13 cellular contexts compared by ENCODE assay signal in genomic region chr16:17367034-17367433, GRCh38.
DNase-seq lines count a peak whose midpoint lies in the region; ATAC-seq and TF ChIP-seq lines count a peak whose summit lies in the region.
"Had no signal": no experiment of that assay in that cellular context is flagged by ENCODE, and none has a peak within 500 bp of the region (broad histone marks: within the 10 kb centered on the region; RNA-seq: fewer than 3 reads in every experiment).

No MANE protein-coding gene starts in this region.

- H3F3A ChIP-seq in SU-DHL-6 (ENCODE audit: insufficient read depth) = peaks cover 35% of the 10 kb centered on the region

- peak overlapping the region; percentile 100 for H3K27ac Mint-ChIP-seq in activated naive CD4-positive, alpha-beta T cell treated with anti-CD3 and anti-CD28 coated beads, Interleukin-2, amount 10 ng/mL, durations not matched to agents 7 days and 5 days
- H3K27ac Mint-ChIP-seq in Calu3 (ENCODE audit: unreplicated experiment) = no peak overlapping the region

- H3K9me3 Mint-ChIP-seq in activated naive CD4-positive, alpha-beta T cell treated with anti-CD3 and anti-CD28 coated beads, Interleukin-2, amount 10 ng/mL, durations not matched to agents 7 days and 5 days = peaks cover 3% of the 10 kb centered on the region
- no peaks in the 10 kb centered on the region for H3K9me3 Mint-ChIP-seq in Calu3 (ENCODE audit: low read depth, unreplicated experiment)

- no peaks in the 10 kb centered on the region for H3K27me3 Mint-ChIP-seq in activated naive CD4-positive, alpha-beta T cell treated with anti-CD3 and anti-CD28 coated beads, Interleukin-2, amount 10 ng/mL, durations not matched to agents 7 days and 5 days
- H3K27me3 Mint-ChIP-seq in Calu3 (ENCODE audit: unreplicated experiment) = no peaks in the 10 kb centered on the region

- H4K20me1 ChIP-seq in SU-DHL-6 (ENCODE audit: low read depth, low read length) = no peaks in the 10 kb centered on the region

- DNase-seq in activated naive CD4-positive, alpha-beta T cell treated with anti-CD3 and anti-CD28 coated beads, Interleukin-2, amount 10 ng/mL, durations not matched to agents 7 days and 5 days = peak; percentile 35
- no peak for DNase-seq in activated naive CD4-positive, alpha-beta T cell treated with Interleukin-2 at 50 U/mL for 16 hours
- DNase-seq in germinal center (ENCODE audit: low spot score) (peak; percentile 34), upper lobe of right lung (no peak), Calu3 (no peak), COR-L47 (lab: John Stamatoyannopoulos, UW) (no peak), cerebellum (ENCODE audit: low spot score) (no peak)
- DNase-seq: EL, NCI-H1417, NCI-H524, nucleus accumbens had no signal

- no peak overlapping the region for H3K9ac ChIP-seq in SU-DHL-6 (ENCODE audit: low read length)

- H3K4me3 ChIP-seq in SU-DHL-6 (ENCODE audit: insufficient read depth, low read length, poor library complexity, severe bottlenecking) (no peak overlapping the region), upper lobe of right lung (no peak overlapping the region)
- H3K4me3 ChIP-seq: hepatocyte had no signal

- TF ChIP-seq CTCF in SU-DHL-6 (IDR thresholded peaks at IDR 0.05; ENCODE audit: insufficient read depth, low read length, poor library complexity, severe bottlenecking) = no peak
- TF ChIP-seq CTCF in upper lobe of right lung (IDR thresholded peaks at IDR 0.05) = no peak
- TF ChIP-seq CTCF in Calu3 (IDR thresholded peaks at IDR 0.05; ENCODE audit: unreplicated experiment) = no peak

- no peaks in the 10 kb centered on the region for H3K9me3 ChIP-seq in SU-DHL-6 (ENCODE audit: insufficient read depth, low read length)
- no peaks in the 10 kb centered on the region for H3K9me3 ChIP-seq in upper lobe of right lung

- no peaks in the 10 kb centered on the region for H3K36me3 ChIP-seq in SU-DHL-6 (ENCODE audit: low read length)
- no peaks in the 10 kb centered on the region for H3K36me3 ChIP-seq in upper lobe of right lung

- H3K27ac ChIP-seq in SU-DHL-6 (ENCODE audit: low read depth, low read length) = peak overlapping the region; percentile 94
- H3K27ac ChIP-seq in upper lobe of right lung = no peak overlapping the region
- H3K27ac ChIP-seq: hepatocyte had no signal

- H3K79me2 ChIP-seq in SU-DHL-6 (ENCODE audit: insufficient read depth, low read length) = peaks cover 25% of the 10 kb centered on the region

- no peak overlapping the region for H2AFZ ChIP-seq in SU-DHL-6 (ENCODE audit: low read depth, low read length, severe bottlenecking)
- H2AFZ ChIP-seq: hepatocyte had no signal

- peaks cover 57% of the 10 kb centered on the region for H3K4me1 ChIP-seq in upper lobe of right lung

- intact Hi-C loops in upper lobe of right lung (cut with DNase I) = no loop called here
- intact Hi-C loops in Calu3 (cut with micrococcal nuclease; ENCODE audit: unreplicated experiment) = loop anchor here (5.0 kb wide), 1 partner anchor 100 kb away; no protein-coding TSS in a partner anchor

- H3K36me3 Mint-ChIP-seq in activated naive CD4-positive, alpha-beta T cell treated with anti-CD3 and anti-CD28 coated beads, Interleukin-2, amount 10 ng/mL, durations not matched to agents 7 days and 5 days = peaks cover 52% of the 10 kb centered on the region
- peaks cover 8% of the 10 kb centered on the region for H3K36me3 Mint-ChIP-seq in Calu3 (ENCODE audit: insufficient read depth, unreplicated experiment)

- ATAC-seq in upper lobe of right lung = peak; percentile 36

- BruUV-seq in Calu3 (replicated peaks; lab: Mats Ljungman, UMichigan) = no TSS peak

- H3K27me3 ChIP-seq in SU-DHL-6 (ENCODE audit: low read length) = no peaks in the 10 kb centered on the region
- H3K27me3 ChIP-seq in upper lobe of right lung = no peaks in the 10 kb centered on the region
- H3K27me3 ChIP-seq: hepatocyte had no signal

- peaks cover 99% of the 10 kb centered on the region for H3K4me1 Mint-ChIP-seq in activated naive CD4-positive, alpha-beta T cell treated with anti-CD3 and anti-CD28 coated beads, Interleukin-2, amount 10 ng/mL, durations not matched to agents 7 days and 5 days
- H3K4me1 Mint-ChIP-seq in Calu3 (ENCODE audit: low read depth, unreplicated experiment) = peaks cover 29% of the 10 kb centered on the region

- H3K4me2 ChIP-seq in SU-DHL-6 (ENCODE audit: low read depth, low read length, poor library complexity, severe bottlenecking) = peak overlapping the region; percentile 65
- H3K4me2 ChIP-seq: hepatocyte had no signal

- H3K9me2 ChIP-seq in SU-DHL-6 (replicated peaks; ENCODE audit: insufficient read depth, low read length) = no peaks in the 10 kb centered on the region

- CTCF ChIA-PET in activated naive CD4-positive, alpha-beta T cell treated with anti-CD3 and anti-CD28 coated beads, Interleukin-2, amount 10 ng/mL, durations not matched to agents 7 days and 5 days (lab: Charles Lee) = no interaction called here
- CTCF ChIA-PET in Calu3 (lab: Charles Lee) = interaction anchor here (0.7 kb wide), 1 partner anchor 63 kb away, joined by 3 read pairs; no protein-coding TSS in a partner anchor

- H3K4me3 Mint-ChIP-seq in activated naive CD4-positive, alpha-beta T cell treated with anti-CD3 and anti-CD28 coated beads, Interleukin-2, amount 10 ng/mL, durations not matched to agents 7 days and 5 days = no peak overlapping the region
- H3K4me3 Mint-ChIP-seq in Calu3 (ENCODE audit: low read depth, unreplicated experiment) = no peak overlapping the region

Comparison
In these comparisons a context has a peak if more than half of its experiments do, and no peak if none do; other contexts are left out.
1. DNase-seq: peak in activated naive CD4-positive, alpha-beta T cell treated with anti-CD3 and anti-CD28 coated beads, Interleukin-2, amount 10 ng/mL, durations not matched to agents 7 days and 5 days (single experiment) and germinal center (single experiment); none in activated naive CD4-positive, alpha-beta T cell treated with Interleukin-2 at 50 U/mL for 16 hours (single experiment), upper lobe of right lung (single experiment), Calu3 (single experiment), COR-L47 (single experiment) and cerebellum (single experiment).